8 cellular contexts compared by ENCODE assay signal in the genomic region with DNA sequence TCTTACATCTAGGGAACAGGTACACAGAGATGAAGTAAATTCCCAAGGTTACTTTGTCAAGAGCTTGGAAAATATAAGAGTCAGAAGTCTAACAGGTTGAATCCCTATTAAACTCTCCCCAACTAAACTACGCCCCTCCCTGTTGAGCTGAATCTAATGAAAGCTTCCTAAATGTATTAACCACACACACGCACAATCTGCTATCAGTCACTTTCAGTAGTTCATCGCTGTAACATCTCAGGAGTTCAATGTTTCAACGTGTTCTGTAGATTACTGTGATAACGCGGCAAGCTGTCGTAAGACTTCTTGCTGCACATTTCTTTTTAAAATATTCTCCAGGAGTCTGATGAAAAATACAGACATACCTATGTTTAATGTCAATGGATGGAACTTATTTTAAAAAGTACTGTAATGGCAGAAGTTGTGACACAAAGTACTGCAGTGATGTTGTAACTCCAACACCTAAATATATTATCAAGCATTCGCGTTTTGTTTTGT. TPM values are rescaled to one million over a fixed set of nuclear protein-coding genes. Genes with fewer than 3 reads are reported as not detected.
DNase-seq lines count a peak whose midpoint lies in the region; ATAC-seq and TF ChIP-seq lines count a peak whose summit lies in the region.

No MANE protein-coding gene starts in this region.

- peaks cover 19% of the 10 kb centered on the region for H3K4me1 Mint-ChIP-seq in T-helper 17 cell
- H3K4me1 Mint-ChIP-seq in glutamatergic neuron (ENCODE audit: low read depth, unreplicated experiment), result peaks cover 8% of the 10 kb centered on the region
- H3K4me1 Mint-ChIP-seq in stimulated activated effector memory CD8-positive, alpha-beta T cell treated with anti-CD3 and anti-CD28 coated beads, Interleukin-12 subunit alpha, Interleukin-12 subunit beta, amount 100 ng/mL, for 72 hours, result peaks cover 15% of the 10 kb centered on the region

- CTCF ChIA-PET in HEK293T (lab: Yijun Ruan, JAX), result interaction anchor here (1.1 to 1.2 kb wide), 2 partner anchors 26 to 56 kb away, joined by 3 read pairs; no protein-coding TSS in a partner anchor

- H3K9me3 ChIP-seq in T-helper 17 cell (ENCODE audit: control insufficient read depth, low read length, poor library complexity, severe bottlenecking), result no peaks in the 10 kb centered on the region

- H3K27me3 Mint-ChIP-seq in T-helper 17 cell (no peaks in the 10 kb centered on the region), glutamatergic neuron (ENCODE audit: unreplicated experiment) (peaks cover 5% of the 10 kb centered on the region)

- peak overlapping the region; percentile 100 for H3K4me3 ChIP-seq in HFF-Myc (replicated peaks; ENCODE audit: low read depth, low read length)

- POLR2A ChIA-PET in HEK293T (lab: Yijun Ruan, JAX), result interaction anchor here (0.9 to 3.4 kb wide), 7 partner anchors 11 to 364 kb away, joined by 3 to 31 read pairs (median 9); partner anchors contain the start of genes APAF1, IKBIP and TMPO

- peak; percentile 22 for ATAC-seq in T-helper 17 cell
- no peak for ATAC-seq in stimulated activated effector memory CD8-positive, alpha-beta T cell treated with anti-CD3 and anti-CD28 coated beads, Interleukin-12 subunit alpha, Interleukin-12 subunit beta, amount 100 ng/mL, for 72 hours
- ATAC-seq in GM19328 (IDR thresholded peaks at IDR 0.05; ENCODE audit: unreplicated experiment), result no peak

- H3K4me3 Mint-ChIP-seq in T-helper 17 cell (peak overlapping the region; percentile 98), glutamatergic neuron (ENCODE audit: unreplicated experiment) (peak overlapping the region; percentile 98)
- H3K4me3 Mint-ChIP-seq in stimulated activated effector memory CD8-positive, alpha-beta T cell treated with anti-CD3 and anti-CD28 coated beads, Interleukin-12 subunit alpha, Interleukin-12 subunit beta, amount 100 ng/mL, for 72 hours, result peak overlapping the region; percentile 91

- TF ChIP-seq CTCF in HFF-Myc (IDR thresholded peaks at IDR 0.05; ENCODE audit: low read depth, low read length, missing control alignments) (no peak), glutamatergic neuron (IDR thresholded peaks at IDR 0.05; ENCODE audit: partially characterized antibody, unreplicated experiment) (no peak)

- peaks cover 2% of the 10 kb centered on the region for H3K36me3 Mint-ChIP-seq in T-helper 17 cell (ENCODE audit: low read depth)
- no peaks in the 10 kb centered on the region for H3K36me3 Mint-ChIP-seq in glutamatergic neuron (ENCODE audit: unreplicated experiment)
- H3K36me3 Mint-ChIP-seq in stimulated activated effector memory CD8-positive, alpha-beta T cell treated with anti-CD3 and anti-CD28 coated beads, Interleukin-12 subunit alpha, Interleukin-12 subunit beta, amount 100 ng/mL, for 72 hours, result peaks cover 51% of the 10 kb centered on the region

- in situ Hi-C loops in ACHN (cut with HindIII; ENCODE audit: low pct_ligation_motif_present, low pct_unique_long_range_greater_than_20kb, low sequenced_read_pairs), result no loop called here

- peaks cover 9% of the 10 kb centered on the region for H3K9me3 Mint-ChIP-seq in glutamatergic neuron (ENCODE audit: unreplicated experiment)
- H3K9me3 Mint-ChIP-seq in stimulated activated effector memory CD8-positive, alpha-beta T cell treated with anti-CD3 and anti-CD28 coated beads, Interleukin-12 subunit alpha, Interleukin-12 subunit beta, amount 100 ng/mL, for 72 hours, result no peaks in the 10 kb centered on the region

- DNase-seq in ACHN (peak; percentile 35), HFF-Myc (ENCODE audit: extremely low read depth, low read depth) (no peak), T-helper 17 cell (no peak), glutamatergic neuron (no peak), HEK293T (ENCODE audit: extremely low spot score) (no peak), medulla oblongata (ENCODE audit: extremely low spot score) (no peak)
- no peak for DNase-seq in stimulated activated effector memory CD8-positive, alpha-beta T cell treated with anti-CD3 and anti-CD28 coated beads, Interleukin-12 subunit alpha, Interleukin-12 subunit beta, amount 100 ng/mL, for 72 hours (ENCODE audit: low spot score in 2 of 2)

- peak overlapping the region; percentile 98 for H3K27ac Mint-ChIP-seq in T-helper 17 cell
- H3K27ac Mint-ChIP-seq in glutamatergic neuron (ENCODE audit: unreplicated experiment), result peak overlapping the region; percentile 88
- peak overlapping the region; percentile 99 for H3K27ac Mint-ChIP-seq in stimulated activated effector memory CD8-positive, alpha-beta T cell treated with anti-CD3 and anti-CD28 coated beads, Interleukin-12 subunit alpha, Interleukin-12 subunit beta, amount 100 ng/mL, for 72 hours

TF ChIP-seq in HEK293T, 16 proteins besides CTCF, POLR2A, EP300 and RAD21:
- TF ChIP-seq LEF1 (IDR thresholded peaks at IDR 0.05; ENCODE audit: borderline replicate concordance), result no peak
- no peak for TF ChIP-seq ELF4 (IDR thresholded peaks at IDR 0.05)
- no peak for TF ChIP-seq SP1 (IDR thresholded peaks at IDR 0.05)

RNA-seq across cellular contexts. Expression of gene SLC25A3, which starts 0.6 kb away (rescaled TPM):
- total RNA-seq in T-helper 17 cell (100 to 1,000 TPM; 391 to 469 TPM), glutamatergic neuron (ENCODE audit: unreplicated experiment) (481 TPM)

RNA-seq across cellular contexts. Expression of gene IKBIP, which starts 51.7 kb away (rescaled TPM):
- total RNA-seq in T-helper 17 cell (1 to 10 TPM; 2.3 to 3.1 TPM), glutamatergic neuron (ENCODE audit: unreplicated experiment) (6.1 TPM)

RNA-seq across cellular contexts. Expression of gene APAF1, which starts 52.2 kb away (rescaled TPM):
- total RNA-seq in T-helper 17 cell, result 10 to 100 TPM; 20.7 to 23.9 TPM
- total RNA-seq in glutamatergic neuron (ENCODE audit: unreplicated experiment), result 20.8 TPM
